ENCODE assay signal across 1 cellular context in genomic region chr3:152030320-152030719, GRCh38.
TF ChIP-seq lines count a peak whose summit lies in the region.

No MANE protein-coding gene starts in this region.

TF ChIP-seq in SK-N-SH, 30 proteins besides CTCF, POLR2A, EP300 and RAD21 (continued from another document):
- no peak for TF ChIP-seq ZBTB33 (IDR thresholded peaks at IDR 0.05; ENCODE audit: borderline replicate concordance, low read depth)
- TF ChIP-seq MAX (IDR thresholded peaks at IDR 0.05; ENCODE audit: low read depth), result 0 out of 2 replicates have a peak, but pooled peaks have one; percentile 14
